In genomic region chr9:123419721-123420559, GRCh38 we compare ENCODE assay signal across 18 cellular contexts.
DNase-seq lines count a peak whose midpoint lies in the region; ATAC-seq and TF ChIP-seq lines count a peak whose summit lies in the region.
"Had no signal": no experiment of that assay in that cellular context is flagged by ENCODE, and none has a peak within 500 bp of the region (broad histone marks: within the 10 kb centered on the region; RNA-seq: fewer than 3 reads in every experiment).

No MANE protein-coding gene starts in this region.

- no peak overlapping the region for H3K27ac ChIP-seq in adrenal gland

- H3K27ac Mint-ChIP-seq in activated CD8-positive, alpha-beta T cell treated with anti-CD3 and anti-CD28 coated beads, Interleukin-2, amount 10 ng/mL, durations not matched to agents 7 days and 5 days: peak overlapping the region; percentile 43
- no peak overlapping the region for H3K27ac Mint-ChIP-seq in activated CD8-positive, alpha-beta T cell treated with anti-CD3 and anti-CD28 coated beads for 36 hours
- H3K27ac Mint-ChIP-seq in brain (peak overlapping the region in 4 of 5 experiments; percentile 23 to 92 (median 80)), neural crest cell (ENCODE audit: unreplicated experiment) (peak overlapping the region; percentile 96)
- peak overlapping the region; percentile 9 for H3K27ac Mint-ChIP-seq in stimulated activated effector memory CD8-positive, alpha-beta T cell treated with anti-CD3 and anti-CD28 coated beads, Interleukin-12 subunit alpha, Interleukin-12 subunit beta, amount 100 ng/mL, for 72 hours

- peaks cover 0 to 7% of the 10 kb centered on the region in 2 donors for H3K36me3 ChIP-seq in adrenal gland (replicated peaks in 1 of 2)
- H3K36me3 ChIP-seq: BE2C had no signal

- H3K27me3 ChIP-seq in adrenal gland: no peaks in the 10 kb centered on the region
- H3K27me3 ChIP-seq: BE2C had no signal

- WGBS in adrenal gland, 4 donors: 88 to 92% (median 90%) methylated on average over 23 to 28 of the region's 28 CpGs

- no peak overlapping the region for H3K4me3 Mint-ChIP-seq in activated CD8-positive, alpha-beta T cell treated with anti-CD3 and anti-CD28 coated beads, Interleukin-2, amount 10 ng/mL, durations not matched to agents 7 days and 5 days
- no peak overlapping the region for H3K4me3 Mint-ChIP-seq in activated CD8-positive, alpha-beta T cell treated with anti-CD3 and anti-CD28 coated beads for 36 hours
- H3K4me3 Mint-ChIP-seq in brain (peak overlapping the region in 2 of 5 experiments; percentile 11 to 58), neural crest cell (peak overlapping the region; percentile 78)
- H3K4me3 Mint-ChIP-seq in stimulated activated effector memory CD8-positive, alpha-beta T cell treated with anti-CD3 and anti-CD28 coated beads, Interleukin-12 subunit alpha, Interleukin-12 subunit beta, amount 100 ng/mL, for 72 hours: no peak overlapping the region
- H3K4me3 Mint-ChIP-seq: CD4-positive, alpha-beta memory T cell had no signal

- no peak for TF ChIP-seq POLR2A in adrenal gland (IDR thresholded peaks at IDR 0.05)

- H3K4me1 ChIP-seq in adrenal gland (replicated peaks in 1 of 2): no peaks in the 10 kb centered on the region
- H3K4me1 ChIP-seq: BE2C had no signal

- DNase-seq in activated CD8-positive, alpha-beta T cell treated with anti-CD3 and anti-CD28 coated beads, Interleukin-2, amount 10 ng/mL, durations not matched to agents 7 days and 5 days: no peak
- no peak for DNase-seq in activated CD8-positive, alpha-beta T cell treated with anti-CD3 and anti-CD28 coated beads for 36 hours
- DNase-seq in neural crest cell (ENCODE audit: low read depth, low spot score) (no peak), adrenal gland (no peak), NCI-H1417 treated with DMSO at 0.1 percent for 48 hours (lab: John Stamatoyannopoulos, UW) (no peak)
- no peak for DNase-seq in stimulated activated effector memory CD8-positive, alpha-beta T cell treated with anti-CD3 and anti-CD28 coated beads, Interleukin-12 subunit alpha, Interleukin-12 subunit beta, amount 100 ng/mL, for 72 hours (ENCODE audit: low spot score in 2 of 2)
- DNase-seq: BE2C; Calu3; CD4-positive, alpha-beta memory T cell; NCI-H1105; NCI-H1694 treated with DMSO at 0.1 percent for 48 hours; NCI-H226; NCI-H524; RPMI8226; SHP77 treated with DMSO at 0.1 percent for 48 hours had no signal

- no peaks in the 10 kb centered on the region for H3K27me3 Mint-ChIP-seq in activated CD8-positive, alpha-beta T cell treated with anti-CD3 and anti-CD28 coated beads, Interleukin-2, amount 10 ng/mL, durations not matched to agents 7 days and 5 days (ENCODE audit: low read depth)
- H3K27me3 Mint-ChIP-seq in activated CD8-positive, alpha-beta T cell treated with anti-CD3 and anti-CD28 coated beads for 36 hours: no peaks in the 10 kb centered on the region
- H3K27me3 Mint-ChIP-seq in brain (no peaks in the 10 kb centered on the region), neural crest cell (ENCODE audit: low read depth) (no peaks in the 10 kb centered on the region)
- H3K27me3 Mint-ChIP-seq: CD4-positive, alpha-beta memory T cell had no signal

- ATAC-seq in activated CD8-positive, alpha-beta T cell treated with anti-CD3 and anti-CD28 coated beads, Interleukin-2, amount 10 ng/mL, durations not matched to agents 7 days and 5 days: no peak
- no peak for ATAC-seq in activated CD8-positive, alpha-beta T cell treated with anti-CD3 and anti-CD28 coated beads for 36 hours
- ATAC-seq in stimulated activated effector memory CD8-positive, alpha-beta T cell treated with anti-CD3 and anti-CD28 coated beads, Interleukin-12 subunit alpha, Interleukin-12 subunit beta, amount 100 ng/mL, for 72 hours: no peak
- ATAC-seq in HG02973 (IDR thresholded peaks at IDR 0.05; ENCODE audit: unreplicated experiment): no peak
- ATAC-seq: HepG2 had no signal

- intact Hi-C loops in activated CD8-positive, alpha-beta T cell treated with anti-CD3 and anti-CD28 coated beads for 36 hours (cut with micrococcal nuclease): no loop called here
- intact Hi-C loops in adrenal gland (cut with DNase I): no loop called here

- TF ChIP-seq CTCF in activated CD8-positive, alpha-beta T cell treated with anti-CD3 and anti-CD28 coated beads for 36 hours (IDR thresholded peaks at IDR 0.05): no peak
- TF ChIP-seq CTCF in brain (conservative IDR thresholded peaks at IDR 0.05): no peak
- no peak for TF ChIP-seq CTCF in neural crest cell (conservative IDR thresholded peaks at IDR 0.05)
- TF ChIP-seq CTCF in adrenal gland (IDR thresholded peaks at IDR 0.05): no peak

- CTCF ChIA-PET in activated CD8-positive, alpha-beta T cell treated with anti-CD3 and anti-CD28 coated beads, Interleukin-2, amount 10 ng/mL, durations not matched to agents 7 days and 5 days (lab: Charles Lee): no interaction called here
- CTCF ChIA-PET in activated CD8-positive, alpha-beta T cell treated with anti-CD3 and anti-CD28 coated beads for 36 hours (lab: Charles Lee): no interaction called here

- no peaks in the 10 kb centered on the region for H3K9me3 ChIP-seq in adrenal gland (replicated peaks in 1 of 3)
- H3K9me3 ChIP-seq: BE2C had no signal

- POLR2A ChIA-PET in activated CD8-positive, alpha-beta T cell treated with anti-CD3 and anti-CD28 coated beads, Interleukin-2, amount 10 ng/mL, durations not matched to agents 7 days and 5 days (lab: Charles Lee): no interaction called here
- POLR2A ChIA-PET in activated CD8-positive, alpha-beta T cell treated with anti-CD3 and anti-CD28 coated beads for 36 hours (lab: Charles Lee): no interaction called here

- H3K4me1 Mint-ChIP-seq in activated CD8-positive, alpha-beta T cell treated with anti-CD3 and anti-CD28 coated beads, Interleukin-2, amount 10 ng/mL, durations not matched to agents 7 days and 5 days (ENCODE audit: low read depth): no peaks in the 10 kb centered on the region
- H3K4me1 Mint-ChIP-seq in activated CD8-positive, alpha-beta T cell treated with anti-CD3 and anti-CD28 coated beads for 36 hours (ENCODE audit: low read depth): no peaks in the 10 kb centered on the region
- H3K4me1 Mint-ChIP-seq in brain: peaks cover 82% of the 10 kb centered on the region
- H3K4me1 Mint-ChIP-seq in neural crest cell: peaks cover 62% of the 10 kb centered on the region
- H3K4me1 Mint-ChIP-seq in stimulated activated effector memory CD8-positive, alpha-beta T cell treated with anti-CD3 and anti-CD28 coated beads, Interleukin-12 subunit alpha, Interleukin-12 subunit beta, amount 100 ng/mL, for 72 hours: no peaks in the 10 kb centered on the region
- H3K4me1 Mint-ChIP-seq: CD4-positive, alpha-beta memory T cell had no signal

- peaks cover 1% of the 10 kb centered on the region for H3K36me3 Mint-ChIP-seq in activated CD8-positive, alpha-beta T cell treated with anti-CD3 and anti-CD28 coated beads, Interleukin-2, amount 10 ng/mL, durations not matched to agents 7 days and 5 days (ENCODE audit: low read depth)
- peaks cover 3% of the 10 kb centered on the region for H3K36me3 Mint-ChIP-seq in activated CD8-positive, alpha-beta T cell treated with anti-CD3 and anti-CD28 coated beads for 36 hours (ENCODE audit: low read depth)
- H3K36me3 Mint-ChIP-seq in brain (peaks cover 4% of the 10 kb centered on the region), neural crest cell (ENCODE audit: low read depth) (no peaks in the 10 kb centered on the region)
- no peaks in the 10 kb centered on the region for H3K36me3 Mint-ChIP-seq in stimulated activated effector memory CD8-positive, alpha-beta T cell treated with anti-CD3 and anti-CD28 coated beads, Interleukin-12 subunit alpha, Interleukin-12 subunit beta, amount 100 ng/mL, for 72 hours

- no peaks in the 10 kb centered on the region for H3K9me3 Mint-ChIP-seq in activated CD8-positive, alpha-beta T cell treated with anti-CD3 and anti-CD28 coated beads, Interleukin-2, amount 10 ng/mL, durations not matched to agents 7 days and 5 days (ENCODE audit: insufficient read depth)
- no peaks in the 10 kb centered on the region for H3K9me3 Mint-ChIP-seq in activated CD8-positive, alpha-beta T cell treated with anti-CD3 and anti-CD28 coated beads for 36 hours
- H3K9me3 Mint-ChIP-seq in brain (no peaks in the 10 kb centered on the region), neural crest cell (no peaks in the 10 kb centered on the region)
- H3K9me3 Mint-ChIP-seq in stimulated activated effector memory CD8-positive, alpha-beta T cell treated with anti-CD3 and anti-CD28 coated beads, Interleukin-12 subunit alpha, Interleukin-12 subunit beta, amount 100 ng/mL, for 72 hours: no peaks in the 10 kb centered on the region
- H3K9me3 Mint-ChIP-seq: CD4-positive, alpha-beta memory T cell had no signal

- no peak overlapping the region for H3K4me3 ChIP-seq in adrenal gland
